20 cellular contexts compared by ENCODE assay signal in genomic region chr15:94524565-94524964, GRCh38.
DNase-seq lines count a peak whose midpoint lies in the region; ATAC-seq and TF ChIP-seq lines count a peak whose summit lies in the region.
"Had no signal": no experiment of that assay in that cellular context is flagged by ENCODE, and none has a peak within 500 bp of the region (broad histone marks: within the 10 kb centered on the region; RNA-seq: fewer than 3 reads in every experiment).

No MANE protein-coding gene starts in this region.

- H3K27ac ChIP-seq in RWPE2 (ENCODE audit: poor library complexity, severe bottlenecking): no peak overlapping the region
- peak overlapping the region; percentile 29 for H3K27ac ChIP-seq in foreskin keratinocyte

- H3K36me3 ChIP-seq in RWPE2 (ENCODE audit: low read depth) (no peaks in the 10 kb centered on the region), mucosa of descending colon (ENCODE audit: low read depth) (no peaks in the 10 kb centered on the region)

- DNase-seq in H4 (ENCODE audit: low spot score): peak; percentile 21
- peak; percentile 64 for DNase-seq in RWPE2 (ENCODE audit: low spot score)
- DNase-seq in foreskin keratinocyte: peak; percentile 54 to 78
- DNase-seq in mucosa of descending colon: peak; percentile 57
- DNase-seq in NCI-H2196 (lab: John Stamatoyannopoulos, UW; ENCODE audit: unreplicated experiment): no peak
- no peak for DNase-seq in activated naive CD4-positive, alpha-beta T cell treated with anti-CD3 and anti-CD28 coated beads for 36 hours
- no peak for DNase-seq in naive thymus-derived CD8-positive, alpha-beta T cell
- DNase-seq: C1 segment of cervical spinal cord; CD8-positive, alpha-beta memory T cell; DMS 273 treated with DMSO at 0.1 percent for 48 hours; GDM1; H9; NCI-H1105 treated with DMSO at 0.1 percent for 48 hours; NCI-H1694; NCI-H2227 treated with DMSO at 0.1 percent for 48 hours; NCI-H510A treated with DMSO at 0.1 percent for 48 hours; PC-3; RPMI8226 had no signal

- H3K4me3 ChIP-seq in RWPE2 (ENCODE audit: severe bottlenecking) (no peak overlapping the region), mucosa of descending colon (no peak overlapping the region)
- H3K4me3 ChIP-seq: K562 had no signal

- H3K9me3 Mint-ChIP-seq in activated naive CD4-positive, alpha-beta T cell treated with anti-CD3 and anti-CD28 coated beads for 36 hours: no peaks in the 10 kb centered on the region
- H3K9me3 Mint-ChIP-seq in naive thymus-derived CD8-positive, alpha-beta T cell: peaks cover 0 to 1% (median 0%) of the 10 kb centered on the region in 9 donors
- H3K9me3 Mint-ChIP-seq: H9 had no signal

- H3K4me1 ChIP-seq in RWPE2 (ENCODE audit: insufficient read depth, poor library complexity, severe bottlenecking) (peaks cover 9% of the 10 kb centered on the region), foreskin keratinocyte (no peaks in the 10 kb centered on the region), mucosa of descending colon (ENCODE audit: low read depth) (peaks cover 4% of the 10 kb centered on the region)

- H3K27me3 ChIP-seq in RWPE2 (ENCODE audit: insufficient read depth, poor library complexity, severe bottlenecking): no peaks in the 10 kb centered on the region
- H3K27me3 ChIP-seq in foreskin keratinocyte: no peaks in the 10 kb centered on the region

- no peak for TF ChIP-seq CTCF in RWPE2 (IDR thresholded peaks at IDR 0.05; ENCODE audit: poor library complexity, severe bottlenecking)
- TF ChIP-seq CTCF in foreskin keratinocyte (conservative IDR thresholded peaks at IDR 0.05): no peak
- no peak for TF ChIP-seq CTCF in mucosa of descending colon (IDR thresholded peaks at IDR 0.05)

- CTCF ChIA-PET in activated naive CD4-positive, alpha-beta T cell treated with anti-CD3 and anti-CD28 coated beads for 36 hours (lab: Charles Lee): no interaction called here

- H3K36me3 Mint-ChIP-seq in activated naive CD4-positive, alpha-beta T cell treated with anti-CD3 and anti-CD28 coated beads for 36 hours (ENCODE audit: low read depth): no peaks in the 10 kb centered on the region
- H3K36me3 Mint-ChIP-seq in naive thymus-derived CD8-positive, alpha-beta T cell: no peaks in the 10 kb centered on the region
- H3K36me3 Mint-ChIP-seq: CD8-positive, alpha-beta memory T cell had no signal

- H3K4me1 Mint-ChIP-seq in activated naive CD4-positive, alpha-beta T cell treated with anti-CD3 and anti-CD28 coated beads for 36 hours (ENCODE audit: low read depth): no peaks in the 10 kb centered on the region
- H3K4me1 Mint-ChIP-seq in naive thymus-derived CD8-positive, alpha-beta T cell: no peaks in the 10 kb centered on the region
- H3K4me1 Mint-ChIP-seq: CD8-positive, alpha-beta memory T cell had no signal

- H3K9me3 ChIP-seq in RWPE2 (ENCODE audit: severe bottlenecking) (no peaks in the 10 kb centered on the region), mucosa of descending colon (no peaks in the 10 kb centered on the region)

- intact Hi-C loops in mucosa of descending colon (cut with DNase I, micrococcal nuclease): no loop called here
- intact Hi-C loops in activated naive CD4-positive, alpha-beta T cell treated with anti-CD3 and anti-CD28 coated beads for 36 hours (cut with micrococcal nuclease): no loop called here

- H3K27ac Mint-ChIP-seq in activated naive CD4-positive, alpha-beta T cell treated with anti-CD3 and anti-CD28 coated beads for 36 hours: no peak overlapping the region
- no peak overlapping the region for H3K27ac Mint-ChIP-seq in naive thymus-derived CD8-positive, alpha-beta T cell
- H3K27ac Mint-ChIP-seq: CD8-positive, alpha-beta memory T cell; H9 had no signal

- H3K27me3 Mint-ChIP-seq in activated naive CD4-positive, alpha-beta T cell treated with anti-CD3 and anti-CD28 coated beads for 36 hours (ENCODE audit: low read depth): peaks cover 11% of the 10 kb centered on the region
- H3K27me3 Mint-ChIP-seq in naive thymus-derived CD8-positive, alpha-beta T cell: peaks cover 4 to 36% (median 6%) of the 10 kb centered on the region in 5 donors

- POLR2A ChIA-PET in naive thymus-derived CD8-positive, alpha-beta T cell (lab: Charles Lee): no interaction called here

- H3K4me3 Mint-ChIP-seq in activated naive CD4-positive, alpha-beta T cell treated with anti-CD3 and anti-CD28 coated beads for 36 hours: no peak overlapping the region
- no peak overlapping the region for H3K4me3 Mint-ChIP-seq in naive thymus-derived CD8-positive, alpha-beta T cell
- H3K4me3 Mint-ChIP-seq: CD8-positive, alpha-beta memory T cell; H9 had no signal

- ATAC-seq in RWPE2 (ENCODE audit: low read depth) (peak; percentile 93), foreskin keratinocyte (peak; percentile 90), mucosa of descending colon (peak; percentile 98), HG03196 (IDR thresholded peaks at IDR 0.05; ENCODE audit: unreplicated experiment) (no peak)
- ATAC-seq in naive thymus-derived CD8-positive, alpha-beta T cell: no peak
- ATAC-seq: K562, PC-3 had no signal

Comparison
In these comparisons a context has a peak if more than half of its experiments do, and no peak if none do; other contexts are left out.
1. DNase-seq: peak in H4 (single experiment), RWPE2 (single experiment), foreskin keratinocyte (2 of 2) and mucosa of descending colon (3 of 3); none in NCI-H2196 (single experiment), activated naive CD4-positive, alpha-beta T cell treated with anti-CD3 and anti-CD28 coated beads for 36 hours (single experiment) and naive thymus-derived CD8-positive, alpha-beta T cell (0 of 10).
2. ATAC-seq: peak in RWPE2 (single experiment), foreskin keratinocyte (single experiment) and mucosa of descending colon (single experiment); none in HG03196 (single experiment) and naive thymus-derived CD8-positive, alpha-beta T cell (0 of 2).